17 cellular contexts compared by ENCODE assay signal in genomic region chr9:69170231-69170630, GRCh38. TPM values are rescaled to one million over a fixed set of nuclear protein-coding genes. Genes with fewer than 3 reads are reported as not detected.
DNase-seq lines count a peak whose midpoint lies in the region; ATAC-seq, FAIRE-seq and TF ChIP-seq lines count a peak whose summit lies in the region.
"Had no signal": no experiment of that assay in that cellular context is flagged by ENCODE, and none has a peak within 500 bp of the region (broad histone marks: within the 10 kb centered on the region; RNA-seq: fewer than 3 reads in every experiment).

No MANE protein-coding gene starts in this region.

- no peak for DNase-seq in CD8-positive, alpha-beta memory T cell
- DNase-seq in ELR (ENCODE audit: low read depth) (peak; percentile 39), astrocyte (ENCODE audit: low read depth) (no peak), keratinocyte (ENCODE audit: low read depth, low spot score) (no peak), GM12891 (ENCODE audit: insufficient read length, low spot score) (no peak)
- DNase-seq: ACHN, AML-193, COR-L47, DMS153, HCEC 1CT, NCI-H1436, NCI-H2029 treated with DMSO at 0.1 percent for 48 hours, NCI-H2171 treated with DMSO at 0.1 percent for 48 hours, NCI-H446 treated with DMSO at 0.1 percent for 48 hours had no signal

- H3K9ac ChIP-seq in astrocyte (ENCODE audit: low read length): no peak overlapping the region
- peak overlapping the region; percentile 65 for H3K9ac ChIP-seq in keratinocyte (ENCODE audit: control insufficient read depth, extremely low read depth, insufficient read depth, low read length)
- H3K9ac ChIP-seq: GM23248 had no signal

- no peaks in the 10 kb centered on the region for H3K36me3 ChIP-seq in CD8-positive, alpha-beta memory T cell (ENCODE audit: insufficient read depth, low read length)
- H3K36me3 ChIP-seq in astrocyte (ENCODE audit: insufficient read depth, low read length) (no peaks in the 10 kb centered on the region), keratinocyte (ENCODE audit: control insufficient read depth in 2 of 2, extremely low read depth in 1 of 2, insufficient read depth in 2 of 2, low read length in 2 of 2) (peaks cover 2 to 4% of the 10 kb centered on the region in 2 experiments)

- H3K27ac Mint-ChIP-seq in CD8-positive, alpha-beta memory T cell: no peak overlapping the region
- no peak overlapping the region for H3K27ac Mint-ChIP-seq in astrocyte (ENCODE audit: unreplicated experiment)
- no peak overlapping the region for H3K27ac Mint-ChIP-seq in activated T-helper 17 cell treated with anti-CD3 and anti-CD28 coated beads, Interleukin-2, amount 50 U/mL, for 72 hours

- H3K9me3 Mint-ChIP-seq in CD8-positive, alpha-beta memory T cell: no peaks in the 10 kb centered on the region
- H3K9me3 Mint-ChIP-seq in astrocyte (ENCODE audit: unreplicated experiment): no peaks in the 10 kb centered on the region
- no peaks in the 10 kb centered on the region for H3K9me3 Mint-ChIP-seq in activated T-helper 17 cell treated with anti-CD3 and anti-CD28 coated beads, Interleukin-2, amount 50 U/mL, for 72 hours

- H2AFZ ChIP-seq in astrocyte (ENCODE audit: low read depth, low read length) (no peak overlapping the region), keratinocyte (ENCODE audit: control insufficient read depth, low read length) (no peak overlapping the region)
- H2AFZ ChIP-seq: GM23248 had no signal

- peaks cover 0 to 5% (median 0%) of the 10 kb centered on the region in 3 donors for H3K36me3 Mint-ChIP-seq in CD8-positive, alpha-beta memory T cell
- peaks cover 1% of the 10 kb centered on the region for H3K36me3 Mint-ChIP-seq in astrocyte (ENCODE audit: low read depth, unreplicated experiment)
- H3K36me3 Mint-ChIP-seq in activated T-helper 17 cell treated with anti-CD3 and anti-CD28 coated beads, Interleukin-2, amount 50 U/mL, for 72 hours (ENCODE audit: low read depth): peaks cover 2% of the 10 kb centered on the region

- H3K27ac ChIP-seq in CD8-positive, alpha-beta memory T cell (ENCODE audit: low read depth, low read length): peak overlapping the region; percentile 6
- H3K27ac ChIP-seq in astrocyte (ENCODE audit: low read depth, low read length) (no peak overlapping the region), keratinocyte (ENCODE audit: control insufficient read depth, insufficient read depth, low read length) (peak overlapping the region; percentile 100)
- H3K27ac ChIP-seq: GM23248 had no signal

- no peak for TF ChIP-seq POLR2A in GM12891 (IDR thresholded peaks at IDR 0.05; ENCODE audit: low read depth, low read length)

- peaks cover 8% of the 10 kb centered on the region for H3K27me3 ChIP-seq in CD8-positive, alpha-beta memory T cell (ENCODE audit: insufficient read depth, low read length, poor library complexity, severe bottlenecking)
- H3K27me3 ChIP-seq in astrocyte (ENCODE audit: insufficient read depth, low read length) (no peaks in the 10 kb centered on the region), keratinocyte (ENCODE audit: control insufficient read depth, extremely low read depth, insufficient read depth, low read length) (no peaks in the 10 kb centered on the region)

- POLR2A ChIA-PET in CD8-positive, alpha-beta memory T cell (lab: Charles Lee): no interaction called here

- peaks cover under 1% of the 10 kb centered on the region for H4K20me1 ChIP-seq in astrocyte (ENCODE audit: insufficient read depth, low read length)
- no peaks in the 10 kb centered on the region for H4K20me1 ChIP-seq in keratinocyte (ENCODE audit: control insufficient read depth, extremely low read depth, insufficient read depth, low read length)

- TF ChIP-seq CTCF in astrocyte (IDR thresholded peaks at IDR 0.05; ENCODE audit: insufficient read depth, low read depth, low read length) (no peak), keratinocyte (optimal IDR thresholded peaks at IDR 0.05 in 1 of 3, IDR thresholded peaks at IDR 0.05 in 1 of 3, conservative IDR thresholded peaks at IDR 0.05 in 1 of 3; ENCODE audit: extremely low read depth in 1 of 3, insufficient read depth in 2 of 3, low read length in 3 of 3) (no peak)

- peaks cover 24 to 41% of the 10 kb centered on the region in 2 donors for H3K27me3 Mint-ChIP-seq in CD8-positive, alpha-beta memory T cell
- H3K27me3 Mint-ChIP-seq in astrocyte (ENCODE audit: low read depth, unreplicated experiment): no peaks in the 10 kb centered on the region
- H3K27me3 Mint-ChIP-seq in activated T-helper 17 cell treated with anti-CD3 and anti-CD28 coated beads, Interleukin-2, amount 50 U/mL, for 72 hours: peaks cover 3% of the 10 kb centered on the region

- CTCF ChIA-PET in CD8-positive, alpha-beta memory T cell (lab: Charles Lee): no interaction called here

- H3K4me2 ChIP-seq in astrocyte (ENCODE audit: low read length) (peak overlapping the region; percentile 72), keratinocyte (ENCODE audit: control insufficient read depth, extremely low read depth, insufficient read depth, low read depth, low read length) (peak overlapping the region; percentile 75)

- ATAC-seq in activated T-helper 17 cell treated with anti-CD3 and anti-CD28 coated beads, Interleukin-2, amount 50 U/mL, for 72 hours (replicated peaks): no peak
- no peak for ATAC-seq in HG03378 (IDR thresholded peaks at IDR 0.05; ENCODE audit: unreplicated experiment)

- dilution Hi-C loops in keratinocyte (cut with MboI; ENCODE audit: extremely low pct_ligation_motif_present, low sequenced_read_pairs): no loop called here

- H3K4me1 ChIP-seq in CD8-positive, alpha-beta memory T cell (ENCODE audit: insufficient read depth, low read length): peaks cover 22% of the 10 kb centered on the region
- H3K4me1 ChIP-seq in astrocyte (ENCODE audit: insufficient read depth, low read length): peaks cover 19% of the 10 kb centered on the region
- H3K4me1 ChIP-seq in keratinocyte (ENCODE audit: control insufficient read depth, extremely low read depth, insufficient read depth, low read length): peaks cover 46% of the 10 kb centered on the region

- FAIRE-seq in astrocyte (lab: Jason Lieb, UNC) (no peak), keratinocyte (lab: Jason Lieb, UNC) (no peak), GM12891 (lab: Jason Lieb, UNC) (no peak)

- H3K9me1 ChIP-seq in keratinocyte (ENCODE audit: control insufficient read depth, extremely low read depth, insufficient read depth, low read length): no peaks in the 10 kb centered on the region

- no peak overlapping the region for H3K4me3 ChIP-seq in CD8-positive, alpha-beta memory T cell (ENCODE audit: low read length)
- no peak overlapping the region for H3K4me3 ChIP-seq in astrocyte (ENCODE audit: insufficient read depth, low read depth, low read length)
- H3K4me3 ChIP-seq in keratinocyte (ENCODE audit: control insufficient read depth in 2 of 3, extremely low read depth in 1 of 3, insufficient read depth in 2 of 3, low read depth in 1 of 3, low read length in 3 of 3): peak overlapping the region; percentile 10 to 34 (median 13)
- H3K4me3 ChIP-seq: GM23248 had no signal

- H3K4me1 Mint-ChIP-seq in CD8-positive, alpha-beta memory T cell: peaks cover 22 to 38% (median 36%) of the 10 kb centered on the region in 3 donors
- H3K4me1 Mint-ChIP-seq in astrocyte (ENCODE audit: low read depth, unreplicated experiment): peaks cover 16% of the 10 kb centered on the region
- peaks cover 13% of the 10 kb centered on the region for H3K4me1 Mint-ChIP-seq in activated T-helper 17 cell treated with anti-CD3 and anti-CD28 coated beads, Interleukin-2, amount 50 U/mL, for 72 hours

- no peak overlapping the region for H3K4me3 Mint-ChIP-seq in CD8-positive, alpha-beta memory T cell
- no peak overlapping the region for H3K4me3 Mint-ChIP-seq in astrocyte (ENCODE audit: unreplicated experiment)
- no peak overlapping the region for H3K4me3 Mint-ChIP-seq in activated T-helper 17 cell treated with anti-CD3 and anti-CD28 coated beads, Interleukin-2, amount 50 U/mL, for 72 hours

- no peaks in the 10 kb centered on the region for H3K79me2 ChIP-seq in astrocyte (ENCODE audit: insufficient read depth, low read length)
- peaks cover 17% of the 10 kb centered on the region for H3K79me2 ChIP-seq in keratinocyte (ENCODE audit: control insufficient read depth, insufficient read depth, low read length)

- H3K9me3 ChIP-seq in CD8-positive, alpha-beta memory T cell (ENCODE audit: low read length): no peaks in the 10 kb centered on the region
- H3K9me3 ChIP-seq in astrocyte (ENCODE audit: insufficient read depth, low read depth, low read length) (no peaks in the 10 kb centered on the region), keratinocyte (ENCODE audit: control insufficient read depth, low read depth, low read length) (no peaks in the 10 kb centered on the region)

TF ChIP-seq in GM12891, 5 proteins besides CTCF, POLR2A, EP300 and RAD21:
- TF ChIP-seq POU2F2 (IDR thresholded peaks at IDR 0.05; ENCODE audit: low read depth, low read length) (no peak), POLR2AphosphoS5 (IDR thresholded peaks at IDR 0.05; ENCODE audit: low read depth, low read length) (no peak), SPI1 (IDR thresholded peaks at IDR 0.05; ENCODE audit: low read depth, low read length) (no peak), TAF1 (IDR thresholded peaks at IDR 0.05; ENCODE audit: low read depth, low read length) (no peak), PAX5 (IDR thresholded peaks at IDR 0.05; ENCODE audit: insufficient read depth, low read length, severe bottlenecking) (no peak)

RNA-seq across cellular contexts. Expression of gene TJP2, which starts 3.8 kb away (rescaled TPM):
- total RNA-seq in CD8-positive, alpha-beta memory T cell: 10 to 100 TPM; 19.7 to 20.8 TPM
- polyA plus RNA-seq in CD8-positive, alpha-beta memory T cell: 2.1 TPM
- 34.8 and 39.6 TPM in 2 replicates for total RNA-seq in astrocyte
- 34.9 to 74.8 TPM (median 65.5 TPM) in 3 replicates for polyA plus RNA-seq in keratinocyte
- polyA plus RNA-seq in keratinocyte (2011; ENCODE audit: low read depth): 80.3 TPM
- 29.8 and 43.8 TPM in 2 replicates for polyA plus RNA-seq in keratinocyte (2011; cell fraction: cytosol; rRNA removed)
- 81.2 and 90.1 TPM in 2 replicates for polyA plus RNA-seq in keratinocyte (2011; cell fraction: nucleus; rRNA removed)
- 69.1 and 83.8 TPM in 2 replicates for polyA plus RNA-seq in keratinocyte (2012; ENCODE audit: low replicate concordance)
- 26.5 to 64.6 TPM (median 29.1 TPM) in 3 replicates for polyA minus RNA-seq in keratinocyte
- 45.5 TPM for polyA minus RNA-seq in keratinocyte (2011; cell fraction: cytosol; rRNA and poly(A)+ RNA removed)
- polyA minus RNA-seq in keratinocyte (2011; cell fraction: nucleus; rRNA and poly(A)+ RNA removed): 70.3 and 120 TPM in 2 replicates
- 15.1 TPM for polyA plus RNA-seq in GM12891 (2012; ENCODE audit: low read depth, missing spikeins)
- 10 to 100 TPM; 25.9 to 27.3 TPM for total RNA-seq in activated T-helper 17 cell treated with anti-CD3 and anti-CD28 coated beads, Interleukin-2, amount 50 U/mL, for 72 hours

Comparison
In these comparisons a context has a peak if more than half of its experiments do, and no peak if none do; other contexts are left out.
1. H3K4me3 ChIP-seq: peak in keratinocyte (3 of 3); none in CD8-positive, alpha-beta memory T cell (single experiment) and astrocyte (single experiment).